ENCODE assay signal across 8 cellular contexts in the genomic region with DNA sequence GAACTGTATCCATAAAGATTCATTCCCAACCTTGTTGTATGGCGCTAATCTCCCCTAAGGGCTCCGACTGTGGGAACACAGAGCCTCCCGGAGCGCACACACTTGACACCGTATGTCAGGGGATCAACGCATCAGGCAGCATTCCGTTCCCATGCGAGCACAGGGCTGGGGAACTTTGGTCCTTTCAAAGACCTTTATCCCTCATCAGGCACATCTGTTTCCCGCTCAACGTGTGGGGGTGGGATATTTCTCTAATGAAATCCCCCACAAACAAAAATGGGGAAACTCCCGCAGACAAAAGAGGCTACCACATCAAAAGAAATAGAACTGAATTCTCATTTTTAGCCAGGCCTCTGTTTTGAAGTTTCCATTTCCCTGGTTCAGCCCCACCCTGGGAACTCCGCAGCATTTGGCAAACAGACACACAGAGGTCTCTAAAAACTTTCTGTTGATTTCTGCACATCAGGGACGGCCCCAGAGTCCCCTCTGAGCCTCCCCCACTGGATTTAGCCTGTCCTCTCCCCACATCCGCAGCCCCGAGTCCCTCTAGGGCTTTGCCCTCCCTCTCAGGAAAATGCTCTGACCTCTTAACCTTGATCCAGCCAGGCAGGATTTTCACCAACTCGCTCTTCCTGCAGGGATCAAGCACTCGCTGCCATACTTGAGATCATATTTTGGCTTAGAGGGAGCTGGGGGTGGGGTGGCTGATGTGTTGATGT. TPM values are rescaled to one million over a fixed set of nuclear protein-coding genes. Genes with fewer than 3 reads are reported as not detected.
A peak's percentile ranks its signal among the peaks of the same experiment; 100 is the strongest.
DNase-seq lines count a peak whose midpoint lies in the region; ATAC-seq and TF ChIP-seq lines count a peak whose summit lies in the region.
"Had no signal": no experiment of that assay in that cellular context is flagged by ENCODE, and none has a peak within 500 bp of the region (broad histone marks: within the 10 kb centered on the region; RNA-seq: fewer than 3 reads in every experiment).

No MANE protein-coding gene starts in this region.

- POLR2A ChIA-PET in CD4-positive, alpha-beta T cell (lab: Charles Lee): no interaction called here

- intact Hi-C loops in cardiac septum (cut with DNase I): loop anchor here (5.0 kb wide), 2 partner anchors 74 to 141 kb away; a partner anchor contains a TSS
- intact Hi-C loops in spleen (cut with DNase I; ENCODE audit: low total_unique reads): no loop called here
- intact Hi-C loops in CD4-positive, alpha-beta T cell (cut with DNase I, micrococcal nuclease): no loop called here

- TF ChIP-seq POLR2A in spleen (IDR thresholded peaks at IDR 0.05): no peak

- DNase-seq in SK-N-MC (ENCODE audit: low read depth, low spot score) (no peak), cardiac septum (ENCODE audit: low spot score) (peak; percentile 72), spleen (peak; percentile 80), SHP77 treated with DMSO at 0.1 percent for 48 hours (lab: John Stamatoyannopoulos, UW) (no peak), NCI-H1436 treated with DMSO at 0.1 percent for 48 hours (lab: John Stamatoyannopoulos, UW) (no peak)
- no peak for DNase-seq in CD4-positive, alpha-beta T cell

- no peak for TF ChIP-seq CTCF in spleen (IDR thresholded peaks at IDR 0.05 in 8 of 11, conservative IDR thresholded peaks at IDR 0.05 in 3 of 11)
- TF ChIP-seq CTCF in CD4-positive, alpha-beta T cell (IDR thresholded peaks at IDR 0.05): no peak

- no peak overlapping the region for H3K4me3 Mint-ChIP-seq in CD4-positive, alpha-beta T cell

- CTCF ChIA-PET in CD4-positive, alpha-beta T cell (lab: Charles Lee): no interaction called here

- H3K27ac Mint-ChIP-seq in CD4-positive, alpha-beta T cell: no peak overlapping the region

- H3K9me3 ChIP-seq in HUES48 (ENCODE audit: control insufficient read depth, insufficient read depth, low read length) (no peaks in the 10 kb centered on the region), SK-N-MC (ENCODE audit: low read depth, low read length) (no peaks in the 10 kb centered on the region), spleen (no peaks in the 10 kb centered on the region)
- H3K9me3 ChIP-seq in CD4-positive, alpha-beta T cell (ENCODE audit: control insufficient read depth, low read length): no peaks in the 10 kb centered on the region

- H3K27me3 Mint-ChIP-seq in CD4-positive, alpha-beta T cell: no peaks in the 10 kb centered on the region

- H3K27ac ChIP-seq in HUES48 (ENCODE audit: low read depth, low read length) (peak overlapping the region; percentile 1), SK-N-MC (no peak overlapping the region), spleen (peak overlapping the region in 7 of 8 donors; percentile 33 to 74 (median 69))
- no peak overlapping the region for H3K27ac ChIP-seq in CD4-positive, alpha-beta T cell (ENCODE audit: low read depth, low read length)

- H3K4me1 ChIP-seq in HUES48 (ENCODE audit: control insufficient read depth, insufficient read depth, low read length) (peaks cover 27% of the 10 kb centered on the region), spleen (peaks cover 5 to 35% (median 19%) of the 10 kb centered on the region in 6 donors)

- H3K36me3 Mint-ChIP-seq in CD4-positive, alpha-beta T cell (ENCODE audit: low read depth): no peaks in the 10 kb centered on the region

- H3K9me3 Mint-ChIP-seq in CD4-positive, alpha-beta T cell: no peaks in the 10 kb centered on the region

- 35 to 63% (median 60%) methylated on average over 17 of the region's 17 CpGs for WGBS in spleen, 5 donors

- H3K4me1 Mint-ChIP-seq in CD4-positive, alpha-beta T cell (ENCODE audit: low read depth): no peaks in the 10 kb centered on the region

- H3K4me3 ChIP-seq in HUES48 (ENCODE audit: low read depth, low read length): no peak overlapping the region
- peak overlapping the region; percentile 24; the same call in 1 of the 2 replicates for H3K4me3 ChIP-seq in SK-N-MC
- no peak overlapping the region for H3K4me3 ChIP-seq in spleen

- 0 out of 2 replicates have a peak overlapping the region, but pooled peaks have one; percentile 12 for H3K9ac ChIP-seq in HUES48 (ENCODE audit: low read depth, low read length)
- no peak overlapping the region for H3K9ac ChIP-seq in SK-N-MC (ENCODE audit: insufficient read length)

- no peak for ATAC-seq in CD4-positive, alpha-beta T cell (ENCODE audit: poor library complexity)

- no peaks in the 10 kb centered on the region for H3K27me3 ChIP-seq in HUES48 (ENCODE audit: control insufficient read depth, insufficient read depth, low read length)
- H3K27me3 ChIP-seq in spleen (replicated peaks in 1 of 7): no peaks in the 10 kb centered on the region
- no peaks in the 10 kb centered on the region for H3K27me3 ChIP-seq in CD4-positive, alpha-beta T cell (ENCODE audit: control insufficient read depth, insufficient read depth, low read length)

- H3K36me3 ChIP-seq in HUES48 (ENCODE audit: control insufficient read depth, insufficient read depth, low read length) (no peaks in the 10 kb centered on the region), SK-N-MC (ENCODE audit: insufficient read depth, low read length) (no peaks in the 10 kb centered on the region), spleen (no peaks in the 10 kb centered on the region)

RNA-seq across cellular contexts. Expression of a gene that starts 6.5 kb away (rescaled TPM):
- total RNA-seq in cardiac septum (not detected), spleen (under 1 TPM in 1 of 7 donors, not detected in 6; 0.44 TPM)
- polyA plus RNA-seq in spleen: 1 to 10 TPM in 1 of 3 donors, under 1 TPM in 2; 0.26 to 3.6 (median 0.46) TPM
- not detected for total RNA-seq in CD4-positive, alpha-beta T cell
- total RNA-seq: subcutaneous adipose tissue had no signal

RNA-seq across cellular contexts. Expression of a gene that starts 29.2 kb away (rescaled TPM):
- total RNA-seq in cardiac septum (not detected), spleen (1 to 10 TPM; 1.2 to 8.1 (median 4.0) TPM)
- polyA plus RNA-seq in spleen: 1 to 10 TPM in 2 of 3 donors, under 1 TPM in 1; 0.79 to 1.4 (median 1.3) TPM
- total RNA-seq in CD4-positive, alpha-beta T cell: not detected

RNA-seq across cellular contexts. Expression of a gene that starts 58.1 kb away (rescaled TPM):
- total RNA-seq in cardiac septum (0.16 TPM), spleen (1 to 10 TPM in 3 of 7 donors, under 1 TPM in 4; 0.40 to 3.3 (median 0.93) TPM)
- polyA plus RNA-seq in spleen: under 1 TPM; 0.15 to 0.64 (median 0.20) TPM
- total RNA-seq in CD4-positive, alpha-beta T cell: not detected

Comparison
In these comparisons a context has a peak if more than half of its experiments do, and no peak if none do; other contexts are left out.
1. H3K27ac ChIP-seq: peak in HUES48 (single experiment) and spleen (7 of 8); none in SK-N-MC (single experiment) and CD4-positive, alpha-beta T cell (single experiment).
2. DNase-seq: peak in cardiac septum (single experiment) and spleen (single experiment); none in SK-N-MC (single experiment), SHP77 treated with DMSO at 0.1 percent for 48 hours (single experiment), CD4-positive, alpha-beta T cell (0 of 10) and NCI-H1436 treated with DMSO at 0.1 percent for 48 hours (single experiment).